ENCODE assay signal across 1 cellular context in the genomic region with DNA sequence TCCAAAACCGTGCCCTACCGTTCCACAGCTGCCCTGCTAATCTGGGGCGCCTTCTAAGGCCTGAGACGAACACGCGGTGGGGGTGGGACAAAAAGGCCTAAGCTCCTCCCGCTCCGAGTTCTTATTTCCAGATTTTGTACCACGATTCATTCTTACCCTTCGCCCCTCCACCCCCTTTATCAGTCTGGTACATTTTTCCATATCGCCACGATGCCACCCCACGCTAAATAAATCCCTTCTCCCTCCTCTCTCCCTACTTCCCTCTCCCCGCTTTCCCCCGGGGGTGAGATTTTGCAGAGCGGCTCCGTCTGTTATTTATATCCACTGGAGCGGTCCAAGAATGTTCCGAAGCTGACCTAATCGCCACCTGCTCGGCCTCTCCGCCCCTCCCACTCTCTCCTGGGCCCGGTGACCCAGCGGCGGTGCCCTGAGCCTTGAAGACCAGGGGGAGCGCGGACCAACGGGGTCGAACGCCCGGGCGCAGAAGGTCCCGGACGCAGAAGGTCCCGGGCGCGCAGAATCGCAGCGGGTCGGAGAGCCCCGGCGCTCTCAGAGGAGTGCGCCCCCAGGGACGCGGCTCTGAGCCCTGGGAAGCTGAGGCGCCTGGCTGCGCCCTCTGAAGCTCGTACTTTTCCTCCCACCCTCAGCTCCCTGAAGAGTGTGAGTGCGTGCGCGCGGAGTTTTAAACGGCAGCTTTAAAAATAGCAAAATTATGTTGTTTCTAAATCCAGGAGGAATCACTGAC.
TF ChIP-seq lines count a peak whose summit lies in the region.

No MANE protein-coding gene starts in this region.

TF ChIP-seq in HepG2, 621 proteins besides CTCF, POLR2A, EP300 and RAD21 (continued from another document and continues in another):
- TF ChIP-seq HIC2 (CRISPR knock-in tag; IDR thresholded peaks at IDR 0.05; ENCODE audit: low read depth) (no peak), SIX4 (CRISPR knock-in tag; IDR thresholded peaks at IDR 0.05) (no peak), ZNF556 (CRISPR knock-in tag; IDR thresholded peaks at IDR 0.05; ENCODE audit: borderline replicate concordance) (no peak), ZNF251 (CRISPR knock-in tag; IDR thresholded peaks at IDR 0.05) (no peak), ZNF891 (CRISPR knock-in tag; IDR thresholded peaks at IDR 0.05) (0 out of 2 replicates have a peak, but pooled peaks have one; percentile 28), RERE (CRISPR knock-in tag; IDR thresholded peaks at IDR 0.05; ENCODE audit: low read depth) (no peak), ZNF768 (CRISPR knock-in tag; IDR thresholded peaks at IDR 0.05) (peak; percentile 35; the same call in 1 of the 2 replicates), ATF1 (CRISPR knock-in tag; IDR thresholded peaks at IDR 0.05) (no peak), PBX3 (CRISPR knock-in tag; IDR thresholded peaks at IDR 0.05; ENCODE audit: borderline replicate concordance) (no peak), AHR (CRISPR knock-in tag; IDR thresholded peaks at IDR 0.05) (no peak), ZNF773 (CRISPR knock-in tag; IDR thresholded peaks at IDR 0.05; ENCODE audit: borderline replicate concordance) (no peak), ZNF317 (CRISPR knock-in tag; IDR thresholded peaks at IDR 0.05) (no peak), MYC (CRISPR knock-in tag; IDR thresholded peaks at IDR 0.05; ENCODE audit: borderline replicate concordance) (peak; percentile 24; the same call in 1 of the 2 replicates), RFXAP (CRISPR knock-in tag; IDR thresholded peaks at IDR 0.05; ENCODE audit: borderline replicate concordance) (no peak), FIP1L1 (IDR thresholded peaks at IDR 0.05; ENCODE audit: borderline replicate concordance, insufficient read depth, low read depth, low read length) (no peak), EZH2 (conservative IDR thresholded peaks at IDR 0.05; ENCODE audit: low read depth, low read length) (no peak), POLR2G (IDR thresholded peaks at IDR 0.05; ENCODE audit: low read depth, low read length) (peak; percentile 54; the same call in 1 of the 2 replicates), DMAP1 (CRISPR knock-in tag; IDR thresholded peaks at IDR 0.05) (no peak), ZNF280D (CRISPR knock-in tag; IDR thresholded peaks at IDR 0.05) (no peak; the same call in 1 of the 2 replicates), ZNF224 (CRISPR knock-in tag; IDR thresholded peaks at IDR 0.05) (no peak), NR2F1 (CRISPR knock-in tag; IDR thresholded peaks at IDR 0.05) (no peak), TIGD3 (CRISPR knock-in tag; IDR thresholded peaks at IDR 0.05; ENCODE audit: borderline replicate concordance) (no peak), ZNF766 (CRISPR knock-in tag; IDR thresholded peaks at IDR 0.05; ENCODE audit: borderline replicate concordance) (0 out of 2 replicates have a peak, but pooled peaks have one; percentile 43), ZNF382 (CRISPR knock-in tag; IDR thresholded peaks at IDR 0.05; ENCODE audit: borderline replicate concordance) (no peak), TCF7 (IDR thresholded peaks at IDR 0.05; ENCODE audit: low read depth) (no peak), ZBTB44 (CRISPR knock-in tag; IDR thresholded peaks at IDR 0.05) (no peak), ZNF737 (CRISPR knock-in tag; IDR thresholded peaks at IDR 0.05; ENCODE audit: borderline replicate concordance) (no peak), RCOR2 (CRISPR knock-in tag; IDR thresholded peaks at IDR 0.05) (no peak), KDM1A (CRISPR knock-in tag; IDR thresholded peaks at IDR 0.05) (no peak), ZNF616 (CRISPR knock-in tag; IDR thresholded peaks at IDR 0.05; ENCODE audit: low read depth) (no peak), TBP (CRISPR knock-in tag; IDR thresholded peaks at IDR 0.05) (no peak), RARA (CRISPR knock-in tag; IDR thresholded peaks at IDR 0.05) (no peak), ZNF17 (CRISPR knock-in tag; IDR thresholded peaks at IDR 0.05) (no peak), ZNF788 (CRISPR knock-in tag; IDR thresholded peaks at IDR 0.05; ENCODE audit: borderline replicate concordance) (peak; percentile 36; the same call in 1 of the 2 replicates), KLF11 (CRISPR knock-in tag; IDR thresholded peaks at IDR 0.05) (no peak), LCORL (IDR thresholded peaks at IDR 0.05) (no peak), LCORL (CRISPR knock-in tag; IDR thresholded peaks at IDR 0.05) (peak; percentile 23; the same call in 1 of the 2 replicates), ZNF510 (CRISPR knock-in tag; IDR thresholded peaks at IDR 0.05; ENCODE audit: low read depth) (no peak)
- TF ChIP-seq, protein P1, sequence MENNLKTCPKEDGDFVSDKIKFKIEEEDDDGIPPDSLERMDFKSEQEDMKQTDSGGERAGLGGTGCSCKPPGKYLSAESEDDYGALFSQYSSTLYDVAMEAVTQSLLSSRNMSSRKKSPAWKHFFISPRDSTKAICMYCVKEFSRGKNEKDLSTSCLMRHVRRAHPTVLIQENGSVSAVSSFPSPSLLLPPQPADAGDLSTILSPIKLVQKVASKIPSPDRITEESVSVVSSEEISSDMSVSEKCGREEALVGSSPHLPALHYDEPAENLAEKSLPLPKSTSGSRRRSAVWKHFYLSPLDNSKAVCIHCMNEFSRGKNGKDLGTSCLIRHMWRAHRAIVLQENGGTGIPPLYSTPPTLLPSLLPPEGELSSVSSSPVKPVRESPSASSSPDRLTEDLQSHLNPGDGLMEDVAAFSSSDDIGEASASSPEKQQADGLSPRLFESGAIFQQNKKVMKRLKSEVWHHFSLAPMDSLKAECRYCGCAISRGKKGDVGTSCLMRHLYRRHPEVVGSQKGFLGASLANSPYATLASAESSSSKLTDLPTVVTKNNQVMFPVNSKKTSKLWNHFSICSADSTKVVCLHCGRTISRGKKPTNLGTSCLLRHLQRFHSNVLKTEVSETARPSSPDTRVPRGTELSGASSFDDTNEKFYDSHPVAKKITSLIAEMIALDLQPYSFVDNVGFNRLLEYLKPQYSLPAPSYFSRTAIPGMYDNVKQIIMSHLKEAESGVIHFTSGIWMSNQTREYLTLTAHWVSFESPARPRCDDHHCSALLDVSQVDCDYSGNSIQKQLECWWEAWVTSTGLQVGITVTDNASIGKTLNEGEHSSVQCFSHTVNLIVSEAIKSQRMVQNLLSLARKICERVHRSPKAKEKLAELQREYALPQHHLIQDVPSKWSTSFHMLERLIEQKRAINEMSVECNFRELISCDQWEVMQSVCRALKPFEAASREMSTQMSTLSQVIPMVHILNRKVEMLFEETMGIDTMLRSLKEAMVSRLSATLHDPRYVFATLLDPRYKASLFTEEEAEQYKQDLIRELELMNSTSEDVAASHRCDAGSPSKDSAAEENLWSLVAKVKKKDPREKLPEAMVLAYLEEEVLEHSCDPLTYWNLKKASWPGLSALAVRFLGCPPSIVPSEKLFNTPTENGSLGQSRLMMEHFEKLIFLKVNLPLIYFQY (CRISPR knock-in tag; IDR thresholded peaks at IDR 0.05; ENCODE audit: borderline replicate concordance), result peak; percentile 69; the same call in 1 of the 2 replicates
- TF ChIP-seq, protein P2, sequence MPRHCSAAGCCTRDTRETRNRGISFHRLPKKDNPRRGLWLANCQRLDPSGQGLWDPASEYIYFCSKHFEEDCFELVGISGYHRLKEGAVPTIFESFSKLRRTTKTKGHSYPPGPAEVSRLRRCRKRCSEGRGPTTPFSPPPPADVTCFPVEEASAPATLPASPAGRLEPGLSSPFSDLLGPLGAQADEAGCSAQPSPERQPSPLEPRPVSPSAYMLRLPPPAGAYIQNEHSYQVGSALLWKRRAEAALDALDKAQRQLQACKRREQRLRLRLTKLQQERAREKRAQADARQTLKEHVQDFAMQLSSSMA (CRISPR knock-in tag; IDR thresholded peaks at IDR 0.05), result no peak
